ENCODE assay signal across 1 cellular context in the genomic region with DNA sequence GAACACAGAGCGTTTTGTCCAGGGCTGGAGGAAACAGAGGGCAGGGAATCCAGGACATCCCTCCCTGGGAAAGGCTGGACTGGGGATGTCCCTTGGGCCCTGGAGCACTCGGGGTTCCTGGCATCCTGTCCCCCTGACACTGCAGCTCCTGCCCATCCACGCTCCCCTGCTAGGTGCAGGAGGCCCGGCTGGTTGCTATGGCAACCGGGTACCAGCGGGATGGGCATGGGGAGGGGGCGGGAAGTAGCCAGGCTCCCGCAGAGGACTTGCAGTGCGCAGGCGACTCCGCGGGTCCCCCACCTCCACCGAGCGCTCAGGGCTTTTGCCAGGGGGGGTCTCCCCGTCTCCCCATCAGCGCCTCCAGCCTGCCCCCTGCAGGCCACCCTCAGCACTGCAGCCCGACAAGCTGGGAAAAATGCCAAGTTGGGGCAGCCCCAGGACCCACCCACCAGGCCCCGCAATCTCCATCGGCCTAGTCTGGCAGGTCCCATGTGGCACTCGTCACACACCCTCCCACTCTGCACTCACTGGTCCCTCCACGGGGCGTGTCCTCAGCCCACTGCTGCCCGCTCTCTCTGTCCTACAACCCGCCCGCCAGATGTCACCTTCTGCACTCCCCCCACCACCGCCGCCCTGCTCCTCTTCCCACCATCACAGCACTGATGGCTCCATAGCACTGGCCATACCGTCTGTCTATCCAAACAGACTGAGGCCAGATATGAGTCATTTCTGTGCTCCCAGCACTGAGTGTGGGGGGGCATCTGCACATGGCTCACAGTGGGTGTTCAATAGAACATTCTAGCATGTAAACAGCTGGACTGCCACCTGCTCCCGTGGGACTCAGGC.
TF ChIP-seq lines count a peak whose summit lies in the region.

No MANE protein-coding gene starts in this region.

TF ChIP-seq in SK-N-SH, 30 proteins besides CTCF, POLR2A, EP300 and RAD21 (continued from another document):
- no peak for TF ChIP-seq REST (IDR thresholded peaks at IDR 0.05; ENCODE audit: low read depth, low read length)
- no peak for TF ChIP-seq GATA2 (CRISPR knock-in tag; IDR thresholded peaks at IDR 0.05)
- TF ChIP-seq GABPA (IDR thresholded peaks at IDR 0.05; ENCODE audit: low read depth): no peak
- TF ChIP-seq TCF12 (IDR thresholded peaks at IDR 0.05): peak; percentile 55; the same call in 1 of the 2 replicates
- TF ChIP-seq USF2 (IDR thresholded peaks at IDR 0.05; ENCODE audit: borderline replicate concordance, low read depth, low read length): no peak
- no peak for TF ChIP-seq RFX5 (IDR thresholded peaks at IDR 0.05; ENCODE audit: low read length)
- TF ChIP-seq FOXJ3 (CRISPR knock-in tag; IDR thresholded peaks at IDR 0.05): peak; percentile 63; the same call in 1 of the 2 replicates
- no peak for TF ChIP-seq CHD2 (IDR thresholded peaks at IDR 0.05; ENCODE audit: low read length, partially characterized antibody)
- TF ChIP-seq USF1 (IDR thresholded peaks at IDR 0.05; ENCODE audit: borderline replicate concordance, low read depth): no peak
- no peak for TF ChIP-seq MEF2A (IDR thresholded peaks at IDR 0.05; ENCODE audit: borderline replicate concordance, low read depth)
- no peak for TF ChIP-seq NRF1 (IDR thresholded peaks at IDR 0.05; ENCODE audit: low read depth, low read length)
- no peak for TF ChIP-seq RCOR1 (IDR thresholded peaks at IDR 0.05; ENCODE audit: low read length)
- peak; percentile 80 for TF ChIP-seq PBX3 (IDR thresholded peaks at IDR 0.05)
- TF ChIP-seq YY1 (IDR thresholded peaks at IDR 0.05; ENCODE audit: low read depth): no peak
- no peak for TF ChIP-seq SIN3A (IDR thresholded peaks at IDR 0.05; ENCODE audit: borderline replicate concordance, low read depth, low read length)
- peak; percentile 57; the same call in 1 of the 2 replicates for TF ChIP-seq JUND (IDR thresholded peaks at IDR 0.05)
- TF ChIP-seq, protein P1, sequence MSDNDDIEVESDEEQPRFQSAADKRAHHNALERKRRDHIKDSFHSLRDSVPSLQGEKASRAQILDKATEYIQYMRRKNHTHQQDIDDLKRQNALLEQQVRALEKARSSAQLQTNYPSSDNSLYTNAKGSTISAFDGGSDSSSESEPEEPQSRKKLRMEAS (IDR thresholded peaks at IDR 0.05; ENCODE audit: low read depth): peak; percentile 89; the same call in 1 of the 2 replicates
- TF ChIP-seq FOXM1 (IDR thresholded peaks at IDR 0.05; ENCODE audit: low read depth): no peak
